In genomic region chr3:78274475-78275065, GRCh38 we compare ENCODE assay signal across 30 cellular contexts.
DNase-seq lines count a peak whose midpoint lies in the region; ATAC-seq and TF ChIP-seq lines count a peak whose summit lies in the region.
"Had no signal": no experiment of that assay in that cellular context is flagged by ENCODE, and none has a peak within 500 bp of the region (broad histone marks: within the 10 kb centered on the region; RNA-seq: fewer than 3 reads in every experiment).

No MANE protein-coding gene starts in this region.

- TF ChIP-seq CTCF in LNCaP clone FGC (IDR thresholded peaks at IDR 0.05; ENCODE audit: control insufficient read depth, extremely low read depth, insufficient read depth) (peak; percentile 53), choroid plexus epithelial cell (conservative IDR thresholded peaks at IDR 0.05; ENCODE audit: low read depth, low read length) (peak; percentile 16), neural progenitor cell (IDR thresholded peaks at IDR 0.05) (peak; percentile 32), omental fat pad (IDR thresholded peaks at IDR 0.05) (no peak)

- H3K4me1 ChIP-seq in neural progenitor cell: no peaks in the 10 kb centered on the region
- H3K4me1 ChIP-seq: A549, HAP-1, uterus had no signal

- H4K20me1 ChIP-seq in neural progenitor cell (ENCODE audit: low read depth): no peaks in the 10 kb centered on the region

- no peak overlapping the region for H3K27ac Mint-ChIP-seq in neural progenitor cell
- H3K27ac Mint-ChIP-seq: activated CD4-positive, alpha-beta T cell treated with anti-CD3 and anti-CD28 coated beads, Interleukin-2, amount 10 ng/mL, durations not matched to agents 7 days and 5 days; activated CD8-positive, alpha-beta memory T cell treated with anti-CD3 and anti-CD28 coated beads, Interleukin-2, amount 10 ng/mL, durations not matched to agents 7 days and 5 days; activated naive CD4-positive, alpha-beta T cell treated with anti-CD3 and anti-CD28 coated beads, Interleukin-2, amount 10 ng/mL, durations not matched to agents 7 days and 5 days; B cell; dendritic cell treated with granulocyte-macrophage colony-stimulating factor and Interleukin-4, amounts not matched to agents 40 ng/mL and 50 ng/mL, for 4 days; T-helper 1 cell treated with Interleukin-12 subunit alpha and Interleukin-12 subunit beta and Interleukin-4 antibody, amounts not matched to agents 30 μg/mL and 1 μg/mL, for 36 hours had no signal

- no peak overlapping the region for H3K4me3 Mint-ChIP-seq in neural progenitor cell
- H3K4me3 Mint-ChIP-seq: activated CD4-positive, alpha-beta T cell treated with anti-CD3 and anti-CD28 coated beads, Interleukin-2, amount 10 ng/mL, durations not matched to agents 7 days and 5 days; activated CD8-positive, alpha-beta memory T cell treated with anti-CD3 and anti-CD28 coated beads, Interleukin-2, amount 10 ng/mL, durations not matched to agents 7 days and 5 days; activated naive CD4-positive, alpha-beta T cell treated with anti-CD3 and anti-CD28 coated beads, Interleukin-2, amount 10 ng/mL, durations not matched to agents 7 days and 5 days; B cell; dendritic cell treated with granulocyte-macrophage colony-stimulating factor and Interleukin-4, amounts not matched to agents 40 ng/mL and 50 ng/mL, for 4 days; T-helper 1 cell treated with Interleukin-12 subunit alpha and Interleukin-12 subunit beta and Interleukin-4 antibody, amounts not matched to agents 30 μg/mL and 1 μg/mL, for 36 hours had no signal

- DNase-seq in NCI-H748 (lab: John Stamatoyannopoulos, UW; ENCODE audit: unreplicated experiment): peak; percentile 1
- DNase-seq in NCI-H748 treated with DMSO at 0.1 percent for 48 hours (lab: John Stamatoyannopoulos, UW): no peak
- DNase-seq in LNCaP clone FGC (ENCODE audit: low read depth): no peak
- DNase-seq in choroid plexus epithelial cell (ENCODE audit: low read depth): no peak
- DNase-seq in neural progenitor cell (ENCODE audit: low spot score): no peak
- no peak for DNase-seq in amniotic stem cell (lab: John Stamatoyannopoulos, UW)
- no peak for DNase-seq in omental fat pad (ENCODE audit: low spot score)
- DNase-seq in hypothalamus (lab: John Stamatoyannopoulos, UW): no peak
- DNase-seq: activated CD4-positive, alpha-beta T cell treated with anti-CD3 and anti-CD28 coated beads, Interleukin-2, amount 10 ng/mL, durations not matched to agents 7 days and 5 days; activated CD8-positive, alpha-beta memory T cell treated with anti-CD3 and anti-CD28 coated beads, Interleukin-2, amount 10 ng/mL, durations not matched to agents 7 days and 5 days; activated naive CD4-positive, alpha-beta T cell treated with anti-CD3 and anti-CD28 coated beads, Interleukin-2, amount 10 ng/mL, durations not matched to agents 7 days and 5 days; amygdala; DMS79 treated with DMSO at 0.1 percent for 48 hours; left colon; mesenchymal stem cell; NCI-H1048; NCI-H187 treated with DMSO at 0.1 percent for 48 hours; NCI-H226; NK-92 treated with Interleukin-12 subunit alpha and Interleukin-12 subunit beta, amount 100 ng/mL, for 24 hours; right cardiac atrium; stimulated activated CD4-positive, alpha-beta T cell treated with anti-CD3 and anti-CD28 coated beads, Interleukin-4, amount 100 ng/mL, for 4 hours; stimulated activated naive CD8-positive, alpha-beta T cell treated with anti-CD3 and anti-CD28 coated beads, Interleukin-15, Interleukin-2, amounts not matched to agents 100 U/mL and 50 U/mL, for 24 hours; uterus had no signal

- no peaks in the 10 kb centered on the region for H3K27me3 Mint-ChIP-seq in neural progenitor cell (ENCODE audit: insufficient read depth, low read depth)
- H3K27me3 Mint-ChIP-seq: activated CD4-positive, alpha-beta T cell treated with anti-CD3 and anti-CD28 coated beads, Interleukin-2, amount 10 ng/mL, durations not matched to agents 7 days and 5 days; activated CD8-positive, alpha-beta memory T cell treated with anti-CD3 and anti-CD28 coated beads, Interleukin-2, amount 10 ng/mL, durations not matched to agents 7 days and 5 days; activated naive CD4-positive, alpha-beta T cell treated with anti-CD3 and anti-CD28 coated beads, Interleukin-2, amount 10 ng/mL, durations not matched to agents 7 days and 5 days; B cell; dendritic cell treated with granulocyte-macrophage colony-stimulating factor and Interleukin-4, amounts not matched to agents 40 ng/mL and 50 ng/mL, for 4 days had no signal

- H3F3A ChIP-seq in neural progenitor cell (ENCODE audit: low read depth): no peaks in the 10 kb centered on the region

- H2AFZ ChIP-seq in neural progenitor cell (replicated peaks): no peak overlapping the region

- no peak overlapping the region for H3K9ac ChIP-seq in neural progenitor cell

- no peaks in the 10 kb centered on the region for H3K27me3 ChIP-seq in neural progenitor cell
- H3K27me3 ChIP-seq: uterus had no signal

- H3K36me3 ChIP-seq in neural progenitor cell: no peaks in the 10 kb centered on the region
- H3K36me3 ChIP-seq: HAP-1, thoracic aorta, uterus had no signal

- H3K9me3 ChIP-seq in neural progenitor cell (ENCODE audit: low read depth): no peaks in the 10 kb centered on the region
- H3K9me3 ChIP-seq: A549, HAP-1, thoracic aorta, uterus had no signal

- no peak overlapping the region for H3K27ac ChIP-seq in neural progenitor cell
- H3K27ac ChIP-seq: A549, thoracic aorta, uterus had no signal

- peaks cover 6% of the 10 kb centered on the region for H3K4me1 Mint-ChIP-seq in neural progenitor cell
- H3K4me1 Mint-ChIP-seq: activated CD4-positive, alpha-beta T cell treated with anti-CD3 and anti-CD28 coated beads, Interleukin-2, amount 10 ng/mL, durations not matched to agents 7 days and 5 days; activated CD8-positive, alpha-beta memory T cell treated with anti-CD3 and anti-CD28 coated beads, Interleukin-2, amount 10 ng/mL, durations not matched to agents 7 days and 5 days; activated naive CD4-positive, alpha-beta T cell treated with anti-CD3 and anti-CD28 coated beads, Interleukin-2, amount 10 ng/mL, durations not matched to agents 7 days and 5 days; B cell had no signal

- H3K79me2 ChIP-seq in neural progenitor cell (ENCODE audit: low read depth): no peaks in the 10 kb centered on the region

- H3K9me3 Mint-ChIP-seq in neural progenitor cell: no peaks in the 10 kb centered on the region
- H3K9me3 Mint-ChIP-seq: activated CD4-positive, alpha-beta T cell treated with anti-CD3 and anti-CD28 coated beads, Interleukin-2, amount 10 ng/mL, durations not matched to agents 7 days and 5 days; activated naive CD4-positive, alpha-beta T cell treated with anti-CD3 and anti-CD28 coated beads, Interleukin-2, amount 10 ng/mL, durations not matched to agents 7 days and 5 days; dendritic cell treated with granulocyte-macrophage colony-stimulating factor and Interleukin-4, amounts not matched to agents 40 ng/mL and 50 ng/mL, for 4 days had no signal

- H3K36me3 Mint-ChIP-seq in neural progenitor cell: no peaks in the 10 kb centered on the region
- H3K36me3 Mint-ChIP-seq: activated CD8-positive, alpha-beta memory T cell treated with anti-CD3 and anti-CD28 coated beads, Interleukin-2, amount 10 ng/mL, durations not matched to agents 7 days and 5 days; activated naive CD4-positive, alpha-beta T cell treated with anti-CD3 and anti-CD28 coated beads, Interleukin-2, amount 10 ng/mL, durations not matched to agents 7 days and 5 days had no signal

- H3K4me3 ChIP-seq in LNCaP clone FGC (ENCODE audit: low read depth, low read length) (no peak overlapping the region), choroid plexus epithelial cell (ENCODE audit: low read depth, low read length) (no peak overlapping the region), neural progenitor cell (no peak overlapping the region)
- H3K4me3 ChIP-seq: A549, HAP-1, thoracic aorta, uterus had no signal

- no peak overlapping the region for H3K4me2 ChIP-seq in neural progenitor cell
- H3K4me2 ChIP-seq: A549 had no signal

- no peak for ATAC-seq in omental fat pad (ENCODE audit: low FRiP score)
- ATAC-seq: A549; activated CD8-positive, alpha-beta memory T cell treated with anti-CD3 and anti-CD28 coated beads, Interleukin-2, amount 10 ng/mL, durations not matched to agents 7 days and 5 days; left colon; Panc1; right cardiac atrium; stimulated activated naive CD8-positive, alpha-beta T cell treated with anti-CD3 and anti-CD28 coated beads, Interleukin-15, Interleukin-2, amounts not matched to agents 100 U/mL and 50 U/mL, for 24 hours had no signal

Comparison
In these comparisons a context has a peak if more than half of its experiments do, and no peak if none do; other contexts are left out.
1. CTCF ChIP-seq: peak in LNCaP clone FGC (single experiment), choroid plexus epithelial cell (single experiment) and neural progenitor cell (single experiment); none in omental fat pad (0 of 3).